In the genomic region with DNA sequence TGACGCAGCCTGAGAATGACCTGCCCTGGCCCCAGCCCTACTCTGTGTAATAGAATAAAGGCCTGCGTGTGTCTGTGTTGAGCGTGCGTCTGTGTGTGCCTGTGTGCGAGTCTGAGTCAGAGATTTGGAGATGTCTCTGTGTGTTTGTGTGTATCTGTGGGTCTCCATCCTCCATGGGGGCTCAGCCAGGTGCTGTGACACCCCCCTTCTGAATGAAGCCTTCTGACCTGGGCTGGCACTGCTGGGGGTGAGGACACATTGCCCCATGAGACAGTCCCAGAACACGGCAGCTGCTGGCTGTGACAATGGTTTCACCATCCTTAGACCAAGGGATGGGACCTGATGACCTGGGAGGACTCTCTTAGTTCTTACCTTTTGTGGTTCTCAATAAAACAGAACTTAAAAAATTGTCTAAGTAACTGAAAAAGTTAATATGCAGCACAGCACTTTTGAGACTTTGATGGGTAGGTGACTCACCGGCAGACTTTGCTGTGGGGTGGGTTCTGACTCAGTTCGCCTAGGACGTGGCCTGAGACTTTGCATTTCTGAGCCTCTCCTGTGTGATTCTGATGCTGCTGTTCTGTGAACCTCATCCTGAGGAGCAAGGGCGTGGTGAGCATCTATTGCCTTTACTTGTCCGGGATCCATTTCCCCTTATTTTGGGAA, we compare ENCODE assay signal across 16 cellular contexts. TPM values are rescaled to one million over a fixed set of nuclear protein-coding genes. Genes with fewer than 3 reads are reported as not detected.
DNase-seq lines count a peak whose midpoint lies in the region; ATAC-seq and TF ChIP-seq lines count a peak whose summit lies in the region.
"Had no signal": no experiment of that assay in that cellular context is flagged by ENCODE, and none has a peak within 500 bp of the region (broad histone marks: within the 10 kb centered on the region; RNA-seq: fewer than 3 reads in every experiment).

No MANE protein-coding gene starts in this region.

- CTCF ChIA-PET in OCI-LY7 (lab: Charles Lee; ENCODE audit: unreplicated experiment) = no interaction called here

- peaks cover 13% of the 10 kb centered on the region for H3K36me3 ChIP-seq in osteoblast (ENCODE audit: insufficient read depth, low read length)
- H3K36me3 ChIP-seq in OCI-LY7 (ENCODE audit: insufficient read depth, low read length) = no peaks in the 10 kb centered on the region

- intact Hi-C loops in OCI-LY7 (cut with micrococcal nuclease; ENCODE audit: unreplicated experiment) = no loop called here

- ATAC-seq in HG02642 (IDR thresholded peaks at IDR 0.05; ENCODE audit: poor library complexity, unreplicated experiment) = no peak
- ATAC-seq in HG03159 (IDR thresholded peaks at IDR 0.05; ENCODE audit: unreplicated experiment) = no peak
- ATAC-seq: mucosa of descending colon; right cardiac atrium; Right ventricle myocardium inferior; stimulated activated naive B cell treated with anti-CD40 and anti-IgM and Interleukin-4, amounts not matched to agents 10 μg/mL and 1 μg/mL and 100 μg/mL, for 72 hours had no signal

- no peaks in the 10 kb centered on the region for H3K9me2 ChIP-seq in OCI-LY7 (ENCODE audit: insufficient read depth, low read length)

- H3K27me3 ChIP-seq in osteoblast (ENCODE audit: insufficient read depth, low read length) = no peaks in the 10 kb centered on the region

- H3K4me2 ChIP-seq in osteoblast (ENCODE audit: insufficient read depth, low read length) (no peak overlapping the region), OCI-LY7 (ENCODE audit: low read length) (no peak overlapping the region)

- H3K79me2 ChIP-seq in osteoblast (ENCODE audit: insufficient read depth, low read length) (no peaks in the 10 kb centered on the region), OCI-LY7 (ENCODE audit: insufficient read depth, low read depth, low read length) (no peaks in the 10 kb centered on the region)

- no TSS peak for BruUV-seq in OCI-LY7 (replicated peaks; lab: Mats Ljungman, UMichigan)

- DNase-seq in activated CD4-positive, alpha-beta T cell treated with anti-CD3 and anti-CD28 coated beads, Interleukin-2, amount 50 U/mL, for 1 hour = peak; percentile 59
- DNase-seq in activated effector memory CD4-positive, alpha-beta T cell treated with anti-CD3 and anti-CD28 coated beads, Interleukin-2, amount 50 U/mL, for 16 hours = peak; percentile 87
- DNase-seq in osteoblast (ENCODE audit: insufficient read length, low spot score, missing footprints) = peak; percentile 39
- DNase-seq in iPS-NIHi7 (ENCODE audit: extremely low spot score) = no peak
- DNase-seq in OCI-LY7 (ENCODE audit: low spot score) = no peak
- DNase-seq: mucosa of descending colon; NCI-H446; stimulated activated naive B cell treated with anti-CD40 and anti-IgM and Interleukin-4, amounts not matched to agents 10 μg/mL and 1 μg/mL and 100 μg/mL, for 72 hours; WERI-Rb-1 had no signal

- H3K4me1 ChIP-seq in osteoblast (ENCODE audit: insufficient read depth, low read length) = no peaks in the 10 kb centered on the region
- H3K4me1 ChIP-seq in OCI-LY7 (ENCODE audit: insufficient read depth, low read length, poor library complexity, severe bottlenecking) = peaks cover 5% of the 10 kb centered on the region
- H3K4me1 ChIP-seq: esophagus muscularis mucosa had no signal

- H3K27ac ChIP-seq in osteoblast (ENCODE audit: low read depth, low read length) (no peak overlapping the region), OCI-LY7 (ENCODE audit: low read depth, low read length, poor library complexity, severe bottlenecking) (no peak overlapping the region)
- H3K27ac ChIP-seq: esophagus muscularis mucosa, HL-60 had no signal

- POLR2A ChIA-PET in OCI-LY7 (lab: Charles Lee) = no interaction called here

- H3K4me3 ChIP-seq in osteoblast (ENCODE audit: insufficient read depth, low read length) = no peak overlapping the region
- no peak overlapping the region for H3K4me3 ChIP-seq in OCI-LY7 (ENCODE audit: low read depth, low read length, poor library complexity, severe bottlenecking)
- H3K4me3 ChIP-seq: esophagus muscularis mucosa, mucosa of descending colon had no signal

- no peak overlapping the region for H2AFZ ChIP-seq in osteoblast (ENCODE audit: low read length)
- H2AFZ ChIP-seq in OCI-LY7 (ENCODE audit: low read length) = no peak overlapping the region

- TF ChIP-seq CTCF in osteoblast (IDR thresholded peaks at IDR 0.05; ENCODE audit: extremely low read depth, low read depth, low read length) (no peak), OCI-LY7 (conservative IDR thresholded peaks at IDR 0.05; ENCODE audit: low read length) (no peak)

- no peaks in the 10 kb centered on the region for H3K9me3 ChIP-seq in osteoblast (ENCODE audit: low read depth, low read length)
- no peaks in the 10 kb centered on the region for H3K9me3 ChIP-seq in OCI-LY7 (ENCODE audit: low read length)

- H4K20me1 ChIP-seq in osteoblast (ENCODE audit: insufficient read depth, low read length) (no peaks in the 10 kb centered on the region), OCI-LY7 (ENCODE audit: insufficient read depth, low read length) (no peaks in the 10 kb centered on the region)

RNA-seq across cellular contexts. Expression of gene LAT, which starts 5.7 kb away (rescaled TPM):
- total RNA-seq in osteoblast = 1.2 and 1.4 TPM in 2 replicates
- 17.5 and 17.7 TPM in 2 replicates for total RNA-seq in OCI-LY7 (2014; rRNA removed; shearing (Covaris generic))
- 19.8 and 20.0 TPM in 2 replicates for total RNA-seq in OCI-LY7 (2022)

RNA-seq across cellular contexts. Expression of gene SPNS1, which starts 15.9 kb away (rescaled TPM):
- total RNA-seq in osteoblast (50.7 and 51.9 TPM in 2 replicates), OCI-LY7 (2022) (20.4 and 21.5 TPM in 2 replicates)
- total RNA-seq in OCI-LY7 (2014; rRNA removed; shearing (Covaris generic)) = 12.4 and 20.1 TPM in 2 replicates

RNA-seq across cellular contexts. Expression of gene NFATC2IP, which starts 39.8 kb away (rescaled TPM):
- 18.1 and 20.0 TPM in 2 replicates for total RNA-seq in osteoblast
- 68.8 and 73.0 TPM in 2 replicates for total RNA-seq in OCI-LY7 (2014; rRNA removed; shearing (Covaris generic))
- total RNA-seq in OCI-LY7 (2022) = 104 and 114 TPM in 2 replicates

RNA-seq across cellular contexts. Expression of gene CD19, which starts 58.7 kb away (rescaled TPM):
- total RNA-seq in osteoblast (not detected in 2 replicates), OCI-LY7 (2022) (131 and 134 TPM in 2 replicates)
- 139 and 141 TPM in 2 replicates for total RNA-seq in OCI-LY7 (2014; rRNA removed; shearing (Covaris generic))
- total RNA-seq: cardiac septum, Right ventricle myocardium inferior had no signal

Comparison
In these comparisons a context has a peak if more than half of its experiments do, and no peak if none do; other contexts are left out.
1. DNase-seq: peak in activated CD4-positive, alpha-beta T cell treated with anti-CD3 and anti-CD28 coated beads, Interleukin-2, amount 50 U/mL, for 1 hour (single experiment), activated effector memory CD4-positive, alpha-beta T cell treated with anti-CD3 and anti-CD28 coated beads, Interleukin-2, amount 50 U/mL, for 16 hours (single experiment) and osteoblast (single experiment); none in iPS-NIHi7 (single experiment) and OCI-LY7 (single experiment).